ENCODE assay signal across 10 cellular contexts in genomic region chr5:10513501-10514442, GRCh38. TPM values are rescaled to one million over a fixed set of nuclear protein-coding genes. Genes with fewer than 3 reads are reported as not detected.
DNase-seq lines count a peak whose midpoint lies in the region; ATAC-seq and TF ChIP-seq lines count a peak whose summit lies in the region.
"Had no signal": no experiment of that assay in that cellular context is flagged by ENCODE, and none has a peak within 500 bp of the region (broad histone marks: within the 10 kb centered on the region; RNA-seq: fewer than 3 reads in every experiment).

No MANE protein-coding gene starts in this region.

- H3K36me3 ChIP-seq in HUES64 (ENCODE audit: insufficient read depth, low read length) (no peaks in the 10 kb centered on the region), kidney epithelial cell (ENCODE audit: control insufficient read depth, insufficient read depth, low read length) (no peaks in the 10 kb centered on the region)

- no peaks in the 10 kb centered on the region; the same call in 1 of the 2 replicates for H3K9me3 ChIP-seq in HUES64 (ENCODE audit: insufficient read depth, low read depth, low read length)

- H3K4me3 ChIP-seq in AG09309 (ENCODE audit: control insufficient read depth, low read depth, low read length) (no peak overlapping the region), HUES64 (ENCODE audit: low read length) (no peak overlapping the region; the same call in 1 of the 2 replicates), cardiac fibroblast (replicated peaks in 1 of 2; ENCODE audit: low read depth in 2 of 2, low read length in 2 of 2) (no peak overlapping the region), kidney epithelial cell (ENCODE audit: low read depth, low read length) (no peak overlapping the region)

- DNase-seq in AG09309 (ENCODE audit: low read depth) (peak; percentile 50), cardiac fibroblast (ENCODE audit: low read depth in 2 of 2) (peak; percentile 61 to 94), kidney epithelial cell (ENCODE audit: low read depth) (peak; percentile 90), NCI-H2029 treated with DMSO at 0.1 percent for 48 hours (lab: John Stamatoyannopoulos, UW) (no peak)
- no peak for DNase-seq in activated T-cell treated with anti-CD3 and anti-CD28 coated beads, Interleukin-2, amount 50 U/mL, for 1 hour
- DNase-seq: CD8-positive, alpha-beta memory T cell; NCI-H1048 had no signal

- peaks cover 12% of the 10 kb centered on the region for H3K4me1 ChIP-seq in HUES64 (ENCODE audit: insufficient read depth, low read length)

- TF ChIP-seq CTCF in AG09309 (IDR thresholded peaks at IDR 0.05; ENCODE audit: control insufficient read depth, insufficient read depth, low read depth, low read length, missing control alignments) (no peak), cardiac fibroblast (IDR thresholded peaks at IDR 0.05; ENCODE audit: low read depth, low read length) (no peak), kidney epithelial cell (IDR thresholded peaks at IDR 0.05; ENCODE audit: insufficient read depth, low read length, poor library complexity, severe bottlenecking) (no peak)

- H3K27ac ChIP-seq in HUES64 (ENCODE audit: low read depth, low read length) = peak overlapping the region; percentile 37; the same call in 1 of the 2 replicates

- H3K27me3 ChIP-seq in HUES64 (ENCODE audit: insufficient read depth, low read length) = no peaks in the 10 kb centered on the region
- H3K27me3 ChIP-seq in kidney epithelial cell (ENCODE audit: control insufficient read depth, insufficient read depth, low read length) = no peaks in the 10 kb centered on the region

- ATAC-seq in GM19324 (IDR thresholded peaks at IDR 0.05; ENCODE audit: low FRiP score, unreplicated experiment) (no peak), GM19463 (IDR thresholded peaks at IDR 0.05; ENCODE audit: unreplicated experiment) (no peak)

- H3K9ac ChIP-seq in HUES64 (ENCODE audit: low read depth, low read length) = no peak overlapping the region

- whole genome bisulfite sequencing in HUES64 = 61% methylated on average over 8 of the region's 10 CpGs

RNA-seq across cellular contexts. Expression of gene ANKRD33B, which starts 50.1 kb away (rescaled TPM):
- 4.8 TPM for polyA plus RNA-seq in HUES64 (2013, experiment 1 of 2)
- polyA plus RNA-seq in HUES64 (2013, experiment 2 of 2) = 3.2 TPM
- total RNA-seq in kidney epithelial cell = 5.0 and 5.5 TPM in 2 replicates

Comparison
In these comparisons a context has a peak if more than half of its experiments do, and no peak if none do; other contexts are left out.
1. DNase-seq: peak in AG09309 (single experiment), cardiac fibroblast (2 of 2) and kidney epithelial cell (single experiment); none in NCI-H2029 treated with DMSO at 0.1 percent for 48 hours (single experiment) and activated T-cell treated with anti-CD3 and anti-CD28 coated beads, Interleukin-2, amount 50 U/mL, for 1 hour (single experiment).